In genomic region chr9:20625003-20625349, GRCh38 we compare ENCODE assay signal across 9 cellular contexts. TPM values are rescaled to one million over a fixed set of nuclear protein-coding genes. Genes with fewer than 3 reads are reported as not detected.
A peak's percentile ranks its signal among the peaks of the same experiment; 100 is the strongest.
DNase-seq lines count a peak whose midpoint lies in the region; ATAC-seq, FAIRE-seq and TF ChIP-seq lines count a peak whose summit lies in the region.
"Had no signal": no experiment of that assay in that cellular context is flagged by ENCODE, and none has a peak within 500 bp of the region (broad histone marks: within the 10 kb centered on the region; RNA-seq: fewer than 3 reads in every experiment).

No MANE protein-coding gene starts in this region.

- H3K4me3 ChIP-seq in BLaER1 (no peak overlapping the region), GM12878 (no peak overlapping the region)
- no peak overlapping the region for H3K4me3 ChIP-seq in naive thymus-derived CD4-positive, alpha-beta T cell (ENCODE audit: low read length)

- H3K9me3 ChIP-seq in BLaER1 (no peaks in the 10 kb centered on the region), GM12878 (replicated peaks; ENCODE audit: control insufficient read depth, insufficient read depth, low read length) (no peaks in the 10 kb centered on the region)
- no peaks in the 10 kb centered on the region for H3K9me3 ChIP-seq in naive thymus-derived CD4-positive, alpha-beta T cell (ENCODE audit: control insufficient read depth in 2 of 3, low read length in 3 of 3)

- H3K9me3 Mint-ChIP-seq in HFFc6, result no peaks in the 10 kb centered on the region
- peaks cover 0 to 2% (median 0%) of the 10 kb centered on the region in 11 donors for H3K9me3 Mint-ChIP-seq in naive thymus-derived CD4-positive, alpha-beta T cell

- peaks cover 1% of the 10 kb centered on the region; the same call in 1 of the 2 replicates for H3K27me3 Mint-ChIP-seq in HFFc6 (ENCODE audit: insufficient read depth)
- peaks cover 0 to 10% (median 0%) of the 10 kb centered on the region in 5 donors for H3K27me3 Mint-ChIP-seq in naive thymus-derived CD4-positive, alpha-beta T cell

- H3K27ac ChIP-seq in BLaER1 (no peak overlapping the region), GM12878 (ENCODE audit: control insufficient read depth, insufficient read depth) (no peak overlapping the region)
- no peak overlapping the region for H3K27ac ChIP-seq in naive thymus-derived CD4-positive, alpha-beta T cell (ENCODE audit: low read depth, low read length)

- ATAC-seq in GM12878 (no peak), HG03565 (IDR thresholded peaks at IDR 0.05; ENCODE audit: unreplicated experiment) (no peak)
- no peak for ATAC-seq in naive thymus-derived CD4-positive, alpha-beta T cell
- ATAC-seq: activated CD4-positive, CD25-positive, alpha-beta regulatory T cell treated with anti-CD3 and anti-CD28 coated beads, Interleukin-2, amount 50 U/mL, for 24 hours had no signal

- H3K79me2 ChIP-seq in GM12878 (ENCODE audit: control insufficient read depth, insufficient read depth, low read length), result peaks cover 22% of the 10 kb centered on the region

- H3K9ac ChIP-seq in BLaER1 (no peak overlapping the region), GM12878 (ENCODE audit: control insufficient read depth, insufficient read depth, low read length) (no peak overlapping the region)

- H3K36me3 Mint-ChIP-seq in HFFc6 (ENCODE audit: low read depth), result peaks cover 2% of the 10 kb centered on the region; the same call in 1 of the 2 replicates
- peaks cover 0 to 7% (median 0%) of the 10 kb centered on the region in 5 donors for H3K36me3 Mint-ChIP-seq in naive thymus-derived CD4-positive, alpha-beta T cell

- no peak for TF ChIP-seq RAD21 in GM12878 (IDR thresholded peaks at IDR 0.05; ENCODE audit: insufficient read depth, low read depth, low read length)

- H3K4me1 Mint-ChIP-seq in HFFc6 (ENCODE audit: low read depth), result peaks cover 27% of the 10 kb centered on the region
- H3K4me1 Mint-ChIP-seq in naive thymus-derived CD4-positive, alpha-beta T cell, result peaks cover 15 to 23% (median 21%) of the 10 kb centered on the region in 7 donors

- no peak for DNase-seq in HFFc6
- DNase-seq in GM12878 (ENCODE audit: low read depth, low spot score), result no peak
- no peak for DNase-seq in naive thymus-derived CD4-positive, alpha-beta T cell
- DNase-seq in NCI-H1048 (lab: John Stamatoyannopoulos, UW), result no peak
- no peak for DNase-seq in MV-4-11 (lab: John Stamatoyannopoulos, UW)
- DNase-seq in NCI-H446 (lab: John Stamatoyannopoulos, UW), result no peak

- H3K4me3 Mint-ChIP-seq in HFFc6, result peak overlapping the region; percentile 98
- peak overlapping the region; percentile 92 to 100 (median 98) for H3K4me3 Mint-ChIP-seq in naive thymus-derived CD4-positive, alpha-beta T cell

- no peak overlapping the region for H3K27ac Mint-ChIP-seq in HFFc6
- H3K27ac Mint-ChIP-seq in naive thymus-derived CD4-positive, alpha-beta T cell, result peak overlapping the region; percentile 58 to 100 (median 97)

- no peak for FAIRE-seq in GM12878 (lab: Jason Lieb, UNC)

- no peak for TF ChIP-seq POLR2A in GM12878 (IDR thresholded peaks at IDR 0.05; ENCODE audit: low read depth, low read length)

- 68% methylated on average over 2 of the region's 2 CpGs for WGBS in GM12878 (ENCODE audit: insufficient coverage, insufficient replicate concordance, low lambda C conversion rate, missing lambda C conversion rate)

- TF ChIP-seq CTCF in HFFc6 (IDR thresholded peaks at IDR 0.05), result peak; percentile 60
- no peak for TF ChIP-seq CTCF in GM12878 (IDR thresholded peaks at IDR 0.05 in 2 of 3, conservative IDR thresholded peaks at IDR 0.05 in 1 of 3; ENCODE audit: control insufficient read depth in 2 of 3, extremely low read depth in 1 of 3, insufficient read depth in 1 of 3, low read depth in 3 of 3, low read length in 3 of 3)

- SMC1A ChIA-PET in GM12878 (lab: Charles Lee; ENCODE audit: uncharacterized antibody, unreplicated experiment), result interaction anchor here (0.6 to 8.3 kb wide), 63 partner anchors 8 to 698 kb away, joined by 3 to 232 read pairs (median 5); partner anchors contain the start of gene FOCAD

- H3K4me1 ChIP-seq in BLaER1 (peaks cover 39% of the 10 kb centered on the region), GM12878 (ENCODE audit: control insufficient read depth, insufficient read depth, low read length) (no peaks in the 10 kb centered on the region)
- peaks cover 12 to 15% of the 10 kb centered on the region in 2 donors for H3K4me1 ChIP-seq in naive thymus-derived CD4-positive, alpha-beta T cell (ENCODE audit: control insufficient read depth in 2 of 2, insufficient read depth in 2 of 2, low read length in 2 of 2)

- CTCF ChIA-PET in GM12878 (lab: Yijun Ruan, JAX), result interaction anchor here (0.6 to 7.8 kb wide), 53 partner anchors 9 to 697 kb away, joined by 3 to 114 read pairs (median 5); partner anchors contain the start of gene FOCAD
- CTCF ChIA-PET in naive thymus-derived CD4-positive, alpha-beta T cell (lab: Charles Lee), result interaction anchor here (0.6 to 3.1 kb wide), 11 partner anchors 8 to 486 kb away, joined by 3 to 13 read pairs (median 4); no protein-coding TSS in a partner anchor

- no TSS peak for BruUV-seq in GM12878 (replicated peaks; lab: Mats Ljungman, UMichigan)

- no peaks in the 10 kb centered on the region for H3K36me3 ChIP-seq in BLaER1
- H3K36me3 ChIP-seq in GM12878 (ENCODE audit: control insufficient read depth in 2 of 2, insufficient read depth in 2 of 2, low read length in 1 of 2), result no peaks in the 10 kb centered on the region
- H3K36me3 ChIP-seq in naive thymus-derived CD4-positive, alpha-beta T cell (ENCODE audit: control insufficient read depth in 2 of 3, insufficient read depth in 3 of 3, low read length in 3 of 3), result peaks cover 0 to 10% (median 0%) of the 10 kb centered on the region in 3 experiments

- H4K20me1 ChIP-seq in BLaER1 (peaks cover 31% of the 10 kb centered on the region), GM12878 (ENCODE audit: control insufficient read depth, insufficient read depth) (no peaks in the 10 kb centered on the region)

- intact Hi-C loops in GM12878 (cut with micrococcal nuclease; ENCODE audit: unreplicated experiment), result loop anchor here (2.0 kb wide), 1 partner anchor 202 kb away; no protein-coding TSS in a partner anchor
- intact Hi-C loops in naive thymus-derived CD4-positive, alpha-beta T cell (cut with micrococcal nuclease), result loop anchor here in 1 of 2 donors (10.0 kb wide), 2 partner anchors 1150 to 1390 kb away; partner anchors contain the start of gene DENND4C

- H3K27me3 ChIP-seq in BLaER1 (peaks cover 43% of the 10 kb centered on the region), GM12878 (replicated peaks in 1 of 2; ENCODE audit: control insufficient read depth in 2 of 2, insufficient read depth in 2 of 2, low read length in 1 of 2) (no peaks in the 10 kb centered on the region)
- no peaks in the 10 kb centered on the region for H3K27me3 ChIP-seq in naive thymus-derived CD4-positive, alpha-beta T cell (ENCODE audit: control insufficient read depth in 2 of 2, insufficient read depth in 2 of 2, low read length in 2 of 2)

- no peak for TF ChIP-seq EP300 in GM12878 (IDR thresholded peaks at IDR 0.05; ENCODE audit: borderline replicate concordance in 1 of 2, control insufficient read depth in 1 of 2, low read depth in 2 of 2, low read length in 2 of 2)

- peak overlapping the region; percentile 56 for H3K4me2 ChIP-seq in BLaER1
- H3K4me2 ChIP-seq in GM12878 (ENCODE audit: control insufficient read depth, insufficient read depth), result no peak overlapping the region

- in situ Hi-C loops in GM12878 (cut with MboI), result loop anchor here (5.0 kb wide), 4 partner anchors 268 to 698 kb away; no protein-coding TSS in a partner anchor

- peak overlapping the region; percentile 52; the same call in 1 of the 2 replicates for H2AFZ ChIP-seq in GM12878 (ENCODE audit: control insufficient read depth, low read depth, low read length)

- RAD21 ChIA-PET in GM12878 (lab: Charles Lee; ENCODE audit: unreplicated experiment), result interaction anchor here (0.6 to 8.1 kb wide), 51 partner anchors 9 to 485 kb away, joined by 3 to 194 read pairs (median 5); partner anchors contain the start of gene FOCAD

- POLR2A ChIA-PET in GM12878 (lab: Charles Lee), result interaction anchor here (0.6 to 7.4 kb wide), 9 partner anchors 15 to 269 kb away, joined by 3 to 87 read pairs (median 5); partner anchors contain the start of gene FOCAD
- POLR2A ChIA-PET in naive thymus-derived CD4-positive, alpha-beta T cell (lab: Charles Lee), result interaction anchor here (0.8 to 2.1 kb wide), 4 partner anchors 29 to 486 kb away, joined by 3 to 9 read pairs (median 4); partner anchors contain the start of gene FOCAD

RNA-seq across cellular contexts. Expression of gene MLLT3, which starts 2.7 kb away (rescaled TPM):
- total RNA-seq in HFFc6 (2021; fragmentation: NEBNext Ultra II Directional; extraction: Animal tissue kit (Norgen Biotek cat#: 25700)), result 10 to 100 TPM; 23.1 to 27.5 (median 24.7) TPM
- total RNA-seq in GM12878 (2013; cell fraction: nucleolus; rRNA removed), result 73.4 and 76.3 TPM in 2 replicates
- total RNA-seq in GM12878 (2014; rRNA removed) (29.4 and 38.2 TPM in 2 replicates), GM12878 (2014; rRNA removed; fragmentation: Illumina TruSeq; extraction: Trizol) (46.7 and 47.4 TPM in 2 replicates), GM12878 (2021) (38.4 and 40.7 TPM in 2 replicates)
- polyA plus RNA-seq in GM12878 (2011; ENCODE audit: low read depth), result 36.8 TPM
- polyA plus RNA-seq in GM12878 (2011; rRNA removed) (72.3 and 124 TPM in 2 replicates), GM12878 (2014; fragmentation: Illumina TruSeq; extraction: Trizol) (36.7 and 57.0 TPM in 2 replicates), GM12878 (2014; fragmentation: Nextera tagmentation; extraction: Ambion mirVana) (10 to 100 TPM; 32.9 to 37.9 TPM), GM12878 (2014; rRNA removed) (26.4 and 34.5 TPM in 2 replicates), GM12878 (2016; fragmentation: Nextera tagmentation; extraction: Ambion mirVana) (10 to 100 TPM; 17.7 to 20.3 TPM)
- 29.1 and 32.0 TPM in 2 replicates for polyA plus RNA-seq in GM12878 (2011; cell fraction: cytosol; rRNA removed)
- 19.6 and 29.5 TPM in 2 replicates for polyA plus RNA-seq in GM12878 (2011; cell fraction: nucleus; rRNA removed)
- 34.3 and 48.6 TPM in 2 replicates for polyA plus RNA-seq in GM12878 (2012)
- polyA minus RNA-seq in GM12878 (2011; rRNA and poly(A)+ RNA removed), result 53.1 and 108 TPM in 2 replicates
- polyA minus RNA-seq in GM12878 (2011; cell fraction: cytosol; rRNA and poly(A)+ RNA removed), result 22.1 and 24.3 TPM in 2 replicates
- 33.1 and 36.6 TPM in 2 replicates for polyA minus RNA-seq in GM12878 (2011; cell fraction: nucleus; rRNA and poly(A)+ RNA removed)
- 10 to 100 TPM; 40.9 to 85.3 (median 71.3) TPM for total RNA-seq in naive thymus-derived CD4-positive, alpha-beta T cell
- 10 to 100 TPM; 62.6 to 64.8 TPM for polyA plus RNA-seq in naive thymus-derived CD4-positive, alpha-beta T cell

RNA-seq across cellular contexts. Expression of gene FOCAD, which starts 59.1 kb away (rescaled TPM):
- total RNA-seq in HFFc6 (2021; fragmentation: NEBNext Ultra II Directional; extraction: Animal tissue kit (Norgen Biotek cat#: 25700)), result 10 to 100 TPM; 31.8 to 46.7 (median 39.2) TPM
- total RNA-seq in GM12878 (2013; cell fraction: nucleolus; rRNA removed), result 610 and 686 TPM in 2 replicates
- total RNA-seq in GM12878 (2014; rRNA removed) (44.7 and 49.6 TPM in 2 replicates), GM12878 (2014; rRNA removed; fragmentation: Illumina TruSeq; extraction: Trizol) (42.5 and 43.9 TPM in 2 replicates), GM12878 (2021) (43.8 and 46.8 TPM in 2 replicates)
- 16.3 TPM for polyA plus RNA-seq in GM12878 (2011; ENCODE audit: low read depth)
- polyA plus RNA-seq in GM12878 (2011; rRNA removed) (93.0 and 98.3 TPM in 2 replicates), GM12878 (2014; fragmentation: Illumina TruSeq; extraction: Trizol) (30.0 and 34.0 TPM in 2 replicates), GM12878 (2014; fragmentation: Nextera tagmentation; extraction: Ambion mirVana) (10 to 100 TPM; 13.7 to 17.5 TPM), GM12878 (2014; rRNA removed) (26.5 and 30.8 TPM in 2 replicates), GM12878 (2016; fragmentation: Nextera tagmentation; extraction: Ambion mirVana) (10 to 100 TPM; 41.0 to 45.9 TPM)
- 63.5 and 91.7 TPM in 2 replicates for polyA plus RNA-seq in GM12878 (2011; cell fraction: cytosol; rRNA removed)
- 90.4 and 116 TPM in 2 replicates for polyA plus RNA-seq in GM12878 (2011; cell fraction: nucleus; rRNA removed)
- polyA plus RNA-seq in GM12878 (2012), result 14.9 and 18.9 TPM in 2 replicates
- polyA minus RNA-seq in GM12878 (2011; rRNA and poly(A)+ RNA removed), result 290 and 353 TPM in 2 replicates
- 57.9 and 62.0 TPM in 2 replicates for polyA minus RNA-seq in GM12878 (2011; cell fraction: cytosol; rRNA and poly(A)+ RNA removed)
- polyA minus RNA-seq in GM12878 (2011; cell fraction: nucleus; rRNA and poly(A)+ RNA removed), result 267 and 318 TPM in 2 replicates
- 10 to 100 TPM; 12.8 to 33.7 (median 22.3) TPM for total RNA-seq in naive thymus-derived CD4-positive, alpha-beta T cell
- polyA plus RNA-seq in naive thymus-derived CD4-positive, alpha-beta T cell, result 10 to 100 TPM; 13.1 to 18.3 TPM
